Comparison of ENCODE assay signal across 31 cellular contexts in genomic region chr2:175074478-175074877, GRCh38.
"Had no signal": no experiment of that assay in that cellular context is flagged by ENCODE, and none has a peak within 500 bp of the region (broad histone marks: within the 10 kb centered on the region; RNA-seq: fewer than 3 reads in every experiment).

No MANE protein-coding gene starts in this region.

- H3K4me2 ChIP-seq: smooth muscle cell had no signal

- H3K9me3 ChIP-seq: esophagus squamous epithelium, heart right ventricle, mucosa of descending colon, prostate gland, right atrium auricular region, stomach, testis, tibial artery had no signal

- H3K4me3 ChIP-seq: coronary artery, esophagus squamous epithelium, heart right ventricle, lung, mucosa of descending colon, prostate gland, right atrium auricular region, smooth muscle cell, stomach, testis, tibial artery had no signal

- H3K36me3 ChIP-seq: prostate gland had no signal

- H3K27ac Mint-ChIP-seq: immature natural killer cell; memory B cell; mesothelial cell of epicardium; natural killer cell treated with Interleukin-12 subunit alpha and Interleukin-12 subunit beta and Interleukin-15 and Interleukin-18, amount 100 ng/mL, for 72 hours; type B pancreatic cell had no signal

- DNase-seq: dermis blood vessel endothelial cell; effector memory CD4-positive, alpha-beta T cell; erythroblast; esophagus squamous epithelium; foreskin melanocyte; glutamatergic neuron; heart right ventricle; hippocampal formation; immature natural killer cell; mucosa of descending colon; naive B cell; stimulated activated CD4-positive, alpha-beta T cell treated with anti-CD3 and anti-CD28 coated beads, Interleukin-12 subunit alpha, Interleukin-12 subunit beta, amount 100 ng/mL, for 4 hours; stimulated activated CD4-positive, alpha-beta T cell treated with anti-CD3 and anti-CD28 coated beads, Interleukin-1b, Interleukin-23, amount 100 ng/mL, for 48 hours; stimulated activated CD4-positive, alpha-beta T cell treated with anti-CD3 and anti-CD28 coated beads, Interleukin-4, amount 100 ng/mL, for 1 hour; stimulated activated CD8-positive, alpha-beta memory T cell treated with anti-CD3 and anti-CD28 coated beads, Interleukin-4, amount 100 ng/mL, for 48 hours; stimulated activated naive CD4-positive, alpha-beta T cell treated with Interleukin-2 at 50 U/mL for 16 hours; stomach; testis; tibial artery had no signal

- H3K4me3 Mint-ChIP-seq: immature natural killer cell; memory B cell; mesothelial cell of epicardium; naive B cell; natural killer cell treated with Interleukin-12 subunit alpha and Interleukin-12 subunit beta and Interleukin-15 and Interleukin-18, amount 100 ng/mL, for 72 hours; neural crest cell; type B pancreatic cell had no signal

- H3K4me1 ChIP-seq: esophagus squamous epithelium, heart right ventricle, prostate gland, right atrium auricular region, stomach, testis, tibial artery had no signal

- H3K27me3 ChIP-seq: esophagus squamous epithelium, heart right ventricle, right atrium auricular region, stomach, testis, tibial artery had no signal

- H3K27me3 Mint-ChIP-seq: memory B cell; naive B cell; natural killer cell treated with Interleukin-12 subunit alpha and Interleukin-12 subunit beta and Interleukin-15 and Interleukin-18, amount 100 ng/mL, for 72 hours; type B pancreatic cell had no signal

- H3K9me3 Mint-ChIP-seq: immature natural killer cell; memory B cell; mesothelial cell of epicardium; natural killer cell treated with Interleukin-12 subunit alpha and Interleukin-12 subunit beta and Interleukin-15 and Interleukin-18, amount 100 ng/mL, for 72 hours; type B pancreatic cell had no signal

- H3K4me1 Mint-ChIP-seq: immature natural killer cell, memory B cell, mesothelial cell of epicardium, naive B cell, neural crest cell had no signal

- ATAC-seq: heart right ventricle; left lobe of liver; mucosa of descending colon; natural killer cell treated with Interleukin-12 subunit alpha and Interleukin-12 subunit beta and Interleukin-15 and Interleukin-18, amount 100 ng/mL, for 72 hours; sciatic nerve had no signal

- H3K27ac ChIP-seq: coronary artery, esophagus squamous epithelium, heart right ventricle, prostate gland, right atrium auricular region, stomach, testis, tibial artery had no signal
